In genomic region chr18:596288-596881, GRCh38 we compare ENCODE assay signal across 8 cellular contexts. TPM values are rescaled to one million over a fixed set of nuclear protein-coding genes. Genes with fewer than 3 reads are reported as not detected.
DNase-seq lines count a peak whose midpoint lies in the region; ATAC-seq and TF ChIP-seq lines count a peak whose summit lies in the region.

No MANE protein-coding gene starts in this region.

- ATAC-seq in activated CD4-positive, CD25-positive, alpha-beta regulatory T cell treated with anti-CD3 and anti-CD28 coated beads, Interleukin-2, amount 50 U/mL, for 24 hours, result peak; percentile 57 to 63
- peak; percentile 54 for ATAC-seq in GM21723 (IDR thresholded peaks at IDR 0.05; ENCODE audit: unreplicated experiment)
- peak; percentile 67 for ATAC-seq in activated naive CD8-positive, alpha-beta T cell treated with anti-CD3 and anti-CD28 coated beads, Interleukin-2, amount 10 ng/mL, durations not matched to agents 7 days and 5 days (ENCODE audit: low read depth)
- ATAC-seq in lower lobe of right lung, result peak; percentile 88 to 93

- no peak overlapping the region for H3K27ac Mint-ChIP-seq in activated naive CD8-positive, alpha-beta T cell treated with anti-CD3 and anti-CD28 coated beads, Interleukin-2, amount 10 ng/mL, durations not matched to agents 7 days and 5 days

- intact Hi-C loops in lower lobe of right lung (cut with DNase I), result no loop called here

- peak overlapping the region; percentile 36 for H3K4me3 Mint-ChIP-seq in activated naive CD8-positive, alpha-beta T cell treated with anti-CD3 and anti-CD28 coated beads, Interleukin-2, amount 10 ng/mL, durations not matched to agents 7 days and 5 days

- peaks cover 32% of the 10 kb centered on the region for H3K27me3 Mint-ChIP-seq in activated naive CD8-positive, alpha-beta T cell treated with anti-CD3 and anti-CD28 coated beads, Interleukin-2, amount 10 ng/mL, durations not matched to agents 7 days and 5 days

- no peak for DNase-seq in activated CD4-positive, CD25-positive, alpha-beta regulatory T cell treated with anti-CD3 and anti-CD28 coated beads, Interleukin-2, amount 50 U/mL, for 72 hours
- DNase-seq in NCI-H1105 treated with DMSO at 0.1 percent for 48 hours (lab: John Stamatoyannopoulos, UW) (peak; percentile 53), lower lobe of right lung (no peak), SIG-M5 treated with dmso at 0.1 percent for 504 hours (lab: John Stamatoyannopoulos, UW; ENCODE audit: unreplicated experiment) (no peak), hippocampal formation (lab: John Stamatoyannopoulos, UW) (no peak)
- peak; percentile 28 for DNase-seq in activated naive CD8-positive, alpha-beta T cell treated with anti-CD3 and anti-CD28 coated beads, Interleukin-2, amount 10 ng/mL, durations not matched to agents 7 days and 5 days

- no peaks in the 10 kb centered on the region for H3K27me3 ChIP-seq in lower lobe of right lung (ENCODE audit: low read depth)

- no peaks in the 10 kb centered on the region for H3K36me3 Mint-ChIP-seq in activated naive CD8-positive, alpha-beta T cell treated with anti-CD3 and anti-CD28 coated beads, Interleukin-2, amount 10 ng/mL, durations not matched to agents 7 days and 5 days

- H3K27ac ChIP-seq in lower lobe of right lung, result no peak overlapping the region

- H3K4me1 ChIP-seq in lower lobe of right lung, result no peaks in the 10 kb centered on the region

- no peak for TF ChIP-seq CTCF in lower lobe of right lung (IDR thresholded peaks at IDR 0.05)

- POLR2A ChIA-PET in activated naive CD8-positive, alpha-beta T cell treated with anti-CD3 and anti-CD28 coated beads, Interleukin-2, amount 10 ng/mL, durations not matched to agents 7 days and 5 days (lab: Charles Lee), result interaction anchor here (0.7 kb wide), 1 partner anchor 90 kb away, joined by 3 read pairs; no protein-coding TSS in a partner anchor

- H3K36me3 ChIP-seq in lower lobe of right lung, result no peaks in the 10 kb centered on the region

- H3K4me3 ChIP-seq in lower lobe of right lung, result no peak overlapping the region

- no peaks in the 10 kb centered on the region for H3K9me3 Mint-ChIP-seq in activated naive CD8-positive, alpha-beta T cell treated with anti-CD3 and anti-CD28 coated beads, Interleukin-2, amount 10 ng/mL, durations not matched to agents 7 days and 5 days

- H3K4me1 Mint-ChIP-seq in activated naive CD8-positive, alpha-beta T cell treated with anti-CD3 and anti-CD28 coated beads, Interleukin-2, amount 10 ng/mL, durations not matched to agents 7 days and 5 days, result peaks cover 4% of the 10 kb centered on the region

- no peaks in the 10 kb centered on the region for H3K9me3 ChIP-seq in lower lobe of right lung

RNA-seq across cellular contexts. Expression of gene CLUL1, which starts 0.4 kb away (rescaled TPM):
- not detected for total RNA-seq in activated naive CD8-positive, alpha-beta T cell treated with anti-CD3 and anti-CD28 coated beads, Interleukin-2, amount 10 ng/mL, durations not matched to agents 7 days and 5 days
- 2.0 TPM for total RNA-seq in lower lobe of right lung

RNA-seq across cellular contexts. Expression of gene CETN1, which starts 16.2 kb away (rescaled TPM):
- not detected for total RNA-seq in activated naive CD8-positive, alpha-beta T cell treated with anti-CD3 and anti-CD28 coated beads, Interleukin-2, amount 10 ng/mL, durations not matched to agents 7 days and 5 days
- not detected for total RNA-seq in lower lobe of right lung

Comparison
In these comparisons a context has a peak if more than half of its experiments do, and no peak if none do; other contexts are left out.
1. DNase-seq: peak in NCI-H1105 treated with DMSO at 0.1 percent for 48 hours (single experiment) and activated naive CD8-positive, alpha-beta T cell treated with anti-CD3 and anti-CD28 coated beads, Interleukin-2, amount 10 ng/mL, durations not matched to agents 7 days and 5 days (single experiment); none in activated CD4-positive, CD25-positive, alpha-beta regulatory T cell treated with anti-CD3 and anti-CD28 coated beads, Interleukin-2, amount 50 U/mL, for 72 hours (single experiment), lower lobe of right lung (single experiment), SIG-M5 treated with dmso at 0.1 percent for 504 hours (single experiment) and hippocampal formation (0 of 2).
2. Peak in every context shown above with its lines, with median percentiles within 50 percentile points of each other: ATAC-seq.